Comparison of ENCODE assay signal across 12 cellular contexts in the genomic region with DNA sequence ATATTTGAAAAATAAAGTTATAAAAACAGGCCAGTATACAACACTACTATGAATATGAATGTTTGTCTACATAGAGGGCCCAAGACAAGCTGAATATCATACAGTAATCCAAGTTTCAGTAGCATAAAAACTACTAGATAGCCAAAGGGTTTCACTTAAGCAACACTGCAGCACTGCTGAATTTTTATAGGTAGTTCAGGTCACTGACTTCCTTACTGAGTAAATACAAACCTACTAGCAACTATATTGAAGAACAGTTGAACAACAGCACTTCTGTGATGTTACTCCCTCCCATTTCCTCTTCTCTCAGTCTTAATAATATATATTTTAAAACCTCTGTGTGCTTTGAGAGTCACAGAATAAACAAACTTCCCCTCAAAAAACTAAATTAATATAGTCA. TPM values are rescaled to one million over a fixed set of nuclear protein-coding genes. Genes with fewer than 3 reads are reported as not detected.
DNase-seq lines count a peak whose midpoint lies in the region; ATAC-seq and TF ChIP-seq lines count a peak whose summit lies in the region.
"Had no signal": no experiment of that assay in that cellular context is flagged by ENCODE, and none has a peak within 500 bp of the region (broad histone marks: within the 10 kb centered on the region; RNA-seq: fewer than 3 reads in every experiment).

No MANE protein-coding gene starts in this region.

- H3K4me1 Mint-ChIP-seq in stimulated activated effector memory CD8-positive, alpha-beta T cell treated with anti-CD3 and anti-CD28 coated beads, Interleukin-12 subunit alpha, Interleukin-12 subunit beta, amount 100 ng/mL, for 72 hours = peaks cover 20% of the 10 kb centered on the region
- peaks cover 10% of the 10 kb centered on the region for H3K4me1 Mint-ChIP-seq in Caco-2 (ENCODE audit: low read depth, unreplicated experiment)

- peak overlapping the region; percentile 55 for H3K27ac Mint-ChIP-seq in stimulated activated effector memory CD8-positive, alpha-beta T cell treated with anti-CD3 and anti-CD28 coated beads, Interleukin-12 subunit alpha, Interleukin-12 subunit beta, amount 100 ng/mL, for 72 hours
- H3K27ac Mint-ChIP-seq in Caco-2 (ENCODE audit: unreplicated experiment) = no peak overlapping the region

- H3K4me3 Mint-ChIP-seq in stimulated activated effector memory CD8-positive, alpha-beta T cell treated with anti-CD3 and anti-CD28 coated beads, Interleukin-12 subunit alpha, Interleukin-12 subunit beta, amount 100 ng/mL, for 72 hours = no peak overlapping the region
- no peak overlapping the region for H3K4me3 Mint-ChIP-seq in Caco-2 (ENCODE audit: unreplicated experiment)

- BruUV-seq in Caco-2 (replicated peaks; lab: Mats Ljungman, UMichigan) = no TSS peak

- intact Hi-C loops in Caco-2 (cut with micrococcal nuclease; ENCODE audit: unreplicated experiment) = no loop called here

- H3K9me3 Mint-ChIP-seq in stimulated activated effector memory CD8-positive, alpha-beta T cell treated with anti-CD3 and anti-CD28 coated beads, Interleukin-12 subunit alpha, Interleukin-12 subunit beta, amount 100 ng/mL, for 72 hours = no peaks in the 10 kb centered on the region
- H3K9me3 Mint-ChIP-seq in Caco-2 (ENCODE audit: unreplicated experiment) = no peaks in the 10 kb centered on the region

- no peaks in the 10 kb centered on the region for H3K9me3 ChIP-seq in RWPE2 (ENCODE audit: severe bottlenecking)
- H3K9me3 ChIP-seq in Caco-2 = no peaks in the 10 kb centered on the region
- H3K9me3 ChIP-seq: prostate gland, SJSA1 had no signal

- TF ChIP-seq CTCF in RWPE2 (IDR thresholded peaks at IDR 0.05; ENCODE audit: poor library complexity, severe bottlenecking) (no peak), Caco-2 (IDR thresholded peaks at IDR 0.05; ENCODE audit: insufficient read depth in 1 of 2, low read depth in 1 of 2, low read length in 1 of 2, severe bottlenecking in 1 of 2, unreplicated experiment in 1 of 2) (no peak)

- no peak for DNase-seq in RWPE2 (ENCODE audit: low spot score)
- no peak for DNase-seq in stimulated activated effector memory CD8-positive, alpha-beta T cell treated with anti-CD3 and anti-CD28 coated beads, Interleukin-12 subunit alpha, Interleukin-12 subunit beta, amount 100 ng/mL, for 72 hours (ENCODE audit: low spot score in 2 of 2)
- no peak for DNase-seq in kidney glomerular epithelial cell (lab: John Stamatoyannopoulos, UW)
- DNase-seq in SIG-M5 (lab: John Stamatoyannopoulos, UW) = no peak
- no peak for DNase-seq in Caco-2
- DNase-seq in stimulated activated naive CD4-positive, alpha-beta T cell treated with Interleukin-2 at 50 U/mL for 16 hours (lab: John Stamatoyannopoulos, UW) = no peak
- DNase-seq: cerebellar nuclear complex, NCI-H1105 had no signal

- peaks cover 55% of the 10 kb centered on the region for H3K36me3 Mint-ChIP-seq in stimulated activated effector memory CD8-positive, alpha-beta T cell treated with anti-CD3 and anti-CD28 coated beads, Interleukin-12 subunit alpha, Interleukin-12 subunit beta, amount 100 ng/mL, for 72 hours
- peaks cover 24% of the 10 kb centered on the region for H3K36me3 Mint-ChIP-seq in Caco-2 (ENCODE audit: insufficient read depth, unreplicated experiment)

- H3K27ac ChIP-seq in RWPE2 (ENCODE audit: poor library complexity, severe bottlenecking) = no peak overlapping the region
- H3K27ac ChIP-seq: prostate gland, SJSA1 had no signal

- H3K36me3 ChIP-seq in RWPE2 (ENCODE audit: low read depth) (peaks cover 11% of the 10 kb centered on the region; the same call in 1 of the 2 replicates), Caco-2 (ENCODE audit: control insufficient read depth, insufficient read depth, low read length) (no peaks in the 10 kb centered on the region)
- H3K36me3 ChIP-seq: prostate gland had no signal

- H3K27me3 ChIP-seq in RWPE2 (ENCODE audit: insufficient read depth, poor library complexity, severe bottlenecking) = no peaks in the 10 kb centered on the region
- H3K27me3 ChIP-seq in Caco-2 (replicated peaks; ENCODE audit: control insufficient read depth, insufficient read depth, low read length) = no peaks in the 10 kb centered on the region
- H3K27me3 ChIP-seq: SJSA1 had no signal

- H3K27me3 Mint-ChIP-seq in Caco-2 (ENCODE audit: insufficient read depth, unreplicated experiment) = no peaks in the 10 kb centered on the region

- POLR2A ChIA-PET in Caco-2 (lab: Charles Lee) = interaction anchor here (0.6 kb wide), 1 partner anchor 43 kb away, joined by 5 read pairs; a partner anchor contains a TSS

- ATAC-seq in GM19351 (IDR thresholded peaks at IDR 0.05; ENCODE audit: unreplicated experiment) (peak; percentile 64), HG02973 (IDR thresholded peaks at IDR 0.05; ENCODE audit: unreplicated experiment) (peak; percentile 64), RWPE2 (ENCODE audit: low read depth) (peak; percentile 60)
- ATAC-seq in stimulated activated effector memory CD8-positive, alpha-beta T cell treated with anti-CD3 and anti-CD28 coated beads, Interleukin-12 subunit alpha, Interleukin-12 subunit beta, amount 100 ng/mL, for 72 hours = no peak

- no peak overlapping the region for H3K4me3 ChIP-seq in RWPE2 (ENCODE audit: severe bottlenecking)
- H3K4me3 ChIP-seq in Caco-2 (ENCODE audit: low read depth, low read length) = no peak overlapping the region
- H3K4me3 ChIP-seq: prostate gland, SJSA1 had no signal

- H3K4me1 ChIP-seq in RWPE2 (ENCODE audit: insufficient read depth, poor library complexity, severe bottlenecking) (peaks cover 18% of the 10 kb centered on the region), Caco-2 (peaks cover 19% of the 10 kb centered on the region)
- H3K4me1 ChIP-seq: prostate gland had no signal

- CTCF ChIA-PET in Caco-2 (lab: Charles Lee) = no interaction called here

RNA-seq across cellular contexts. Expression of a gene that starts 42.7 kb away (rescaled TPM):
- total RNA-seq in Caco-2 (2022) = 35.1 and 42.7 TPM in 2 replicates
